22 cellular contexts compared by ENCODE assay signal in the genomic region with DNA sequence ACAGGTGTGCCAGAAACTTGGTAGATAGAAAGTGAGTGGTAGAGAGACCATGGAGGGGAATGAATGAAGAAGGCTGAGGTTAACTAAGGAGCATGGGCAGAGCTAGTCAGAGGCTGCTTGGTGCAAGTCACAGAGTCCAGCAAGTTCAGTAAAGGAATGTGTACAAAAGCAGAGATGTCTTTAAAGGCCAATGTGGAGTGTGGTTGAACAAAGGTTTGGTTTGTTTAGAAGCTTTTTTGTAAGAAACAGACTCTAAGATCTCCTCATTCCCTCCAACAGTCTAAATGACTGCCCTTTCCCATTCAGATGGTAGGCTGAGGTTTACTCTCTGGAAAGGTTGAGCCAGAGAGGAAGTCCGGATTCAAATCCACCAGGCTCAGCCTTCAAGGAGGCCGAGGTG.
"Had no signal": no experiment of that assay in that cellular context is flagged by ENCODE, and none has a peak within 500 bp of the region (broad histone marks: within the 10 kb centered on the region; RNA-seq: fewer than 3 reads in every experiment).

No MANE protein-coding gene starts in this region.

- H3K4me3 ChIP-seq: pancreas, psoas muscle, SK-N-MC, stomach, upper lobe of right lung had no signal

- H3K9me3 ChIP-seq: neutrophil, pancreas, psoas muscle, stomach, upper lobe of right lung had no signal

- H3K4me1 ChIP-seq: pancreas, psoas muscle had no signal

- H3K27ac Mint-ChIP-seq: activated CD4-positive, alpha-beta memory T cell treated with anti-CD3 and anti-CD28 coated beads, Interleukin-2, amount 10 ng/mL, durations not matched to agents 7 days and 5 days; activated CD4-positive, alpha-beta T cell treated with anti-CD3 and anti-CD28 coated beads, Interleukin-2, amount 10 ng/mL, durations not matched to agents 24 days and 14 days; activated naive CD4-positive, alpha-beta T cell treated with anti-CD3 and anti-CD28 coated beads, Interleukin-2, amount 10 ng/mL, durations not matched to agents 7 days and 5 days; activated T-cell treated with anti-CD3 and anti-CD28 coated beads, Interleukin-2, amount 50 U/mL, for 72 hours; natural killer cell treated with Interleukin-12 subunit alpha and Interleukin-12 subunit beta and Interleukin-15 and Interleukin-18, amount 100 ng/mL, for 72 hours; T-helper 2 cell treated with Interferon-gamma antibody and Interleukin-4, amounts not matched to agents 5 μg/mL and 100 μg/mL, for 36 hours had no signal

- H3K4me3 Mint-ChIP-seq: activated CD4-positive, alpha-beta memory T cell treated with anti-CD3 and anti-CD28 coated beads, Interleukin-2, amount 10 ng/mL, durations not matched to agents 7 days and 5 days; activated CD4-positive, alpha-beta T cell treated with anti-CD3 and anti-CD28 coated beads, Interleukin-2, amount 10 ng/mL, durations not matched to agents 24 days and 14 days; activated naive CD4-positive, alpha-beta T cell treated with anti-CD3 and anti-CD28 coated beads, Interleukin-2, amount 10 ng/mL, durations not matched to agents 7 days and 5 days; natural killer cell treated with Interleukin-12 subunit alpha and Interleukin-12 subunit beta and Interleukin-15 and Interleukin-18, amount 100 ng/mL, for 72 hours; T-helper 2 cell treated with Interferon-gamma antibody and Interleukin-4, amounts not matched to agents 5 μg/mL and 100 μg/mL, for 36 hours had no signal

- H3K27me3 ChIP-seq: neutrophil, pancreas, stomach, upper lobe of right lung had no signal

- H3K27me3 Mint-ChIP-seq: activated CD4-positive, alpha-beta T cell treated with anti-CD3 and anti-CD28 coated beads, Interleukin-2, amount 10 ng/mL, durations not matched to agents 24 days and 14 days had no signal

- H3K36me3 Mint-ChIP-seq: activated naive CD4-positive, alpha-beta T cell treated with anti-CD3 and anti-CD28 coated beads, Interleukin-2, amount 10 ng/mL, durations not matched to agents 7 days and 5 days; natural killer cell treated with Interleukin-12 subunit alpha and Interleukin-12 subunit beta and Interleukin-15 and Interleukin-18, amount 100 ng/mL, for 72 hours had no signal

- DNase-seq: activated CD4-positive, alpha-beta memory T cell treated with anti-CD3 and anti-CD28 coated beads, Interleukin-2, amount 10 ng/mL, durations not matched to agents 7 days and 5 days; activated CD4-positive, alpha-beta T cell treated with anti-CD3 and anti-CD28 coated beads, Interleukin-2, amount 10 ng/mL, durations not matched to agents 24 days and 14 days; activated effector memory CD4-positive, alpha-beta T cell treated with anti-CD3 and anti-CD28 coated beads, Interleukin-2, amount 50 U/mL, for 16 hours; activated naive CD4-positive, alpha-beta T cell treated with anti-CD3 and anti-CD28 coated beads, Interleukin-2, amount 10 ng/mL, durations not matched to agents 7 days and 5 days; activated T-cell treated with anti-CD3 and anti-CD28 coated beads, Interleukin-2, amount 50 U/mL, for 72 hours; foreskin fibroblast; hypothalamus; left ventricle myocardium superior; mammary epithelial cell; midbrain; pancreas; psoas muscle; right cardiac atrium; stimulated activated CD4-positive, alpha-beta T cell treated with anti-CD3 and anti-CD28 coated beads, Interleukin-1b, Interleukin-23, amount 100 ng/mL, for 48 hours; stomach; upper lobe of right lung had no signal

- H3K27ac ChIP-seq: neutrophil, pancreas, psoas muscle, SK-N-MC, upper lobe of right lung, VCaP had no signal

- ATAC-seq: activated CD4-positive, CD25-positive, alpha-beta regulatory T cell treated with anti-CD3 and anti-CD28 coated beads, Interleukin-2, amount 50 U/mL, for 24 hours; activated T-cell treated with anti-CD3 and anti-CD28 coated beads, Interleukin-2, amount 50 U/mL, for 72 hours; left ventricle myocardium superior; natural killer cell treated with Interleukin-12 subunit alpha and Interleukin-12 subunit beta and Interleukin-15 and Interleukin-18, amount 100 ng/mL, for 72 hours; pancreas; psoas muscle; right cardiac atrium; upper lobe of right lung had no signal

- H3K36me3 ChIP-seq: neutrophil, pancreas had no signal

- H3K9me3 Mint-ChIP-seq: activated CD4-positive, alpha-beta memory T cell treated with anti-CD3 and anti-CD28 coated beads, Interleukin-2, amount 10 ng/mL, durations not matched to agents 7 days and 5 days; activated naive CD4-positive, alpha-beta T cell treated with anti-CD3 and anti-CD28 coated beads, Interleukin-2, amount 10 ng/mL, durations not matched to agents 7 days and 5 days; natural killer cell treated with Interleukin-12 subunit alpha and Interleukin-12 subunit beta and Interleukin-15 and Interleukin-18, amount 100 ng/mL, for 72 hours; T-helper 2 cell treated with Interferon-gamma antibody and Interleukin-4, amounts not matched to agents 5 μg/mL and 100 μg/mL, for 36 hours had no signal
